8 cellular contexts compared by ENCODE assay signal in genomic region chr6:36123270-36124139, GRCh38. TPM values are rescaled to one million over a fixed set of nuclear protein-coding genes. Genes with fewer than 3 reads are reported as not detected.
DNase-seq lines count a peak whose midpoint lies in the region; ATAC-seq and TF ChIP-seq lines count a peak whose summit lies in the region.

No MANE protein-coding gene starts in this region.

- peaks cover 0 to 10% of the 10 kb centered on the region in 2 experiments; a peak in 1 of 4 replicates for H3K79me1 ChIP-seq in IMR-90 (ENCODE audit: low read depth in 1 of 2, low read length in 2 of 2)

- TF ChIP-seq CTCF in BE2C (IDR thresholded peaks at IDR 0.05; ENCODE audit: low read depth, low read length) = peak; percentile 77
- TF ChIP-seq CTCF in IMR-90 (conservative IDR thresholded peaks at IDR 0.05; ENCODE audit: low read depth, low read length) = peak; percentile 81
- peak; percentile 83 for TF ChIP-seq CTCF in Panc1 (IDR thresholded peaks at IDR 0.05)
- peak; percentile 88 for TF ChIP-seq CTCF in fibroblast of mammary gland (conservative IDR thresholded peaks at IDR 0.05; ENCODE audit: control insufficient read depth, insufficient read depth, low read depth, low read length)
- TF ChIP-seq CTCF in neural crest cell (conservative IDR thresholded peaks at IDR 0.05) = peak; percentile 63
- TF ChIP-seq CTCF in stomach (IDR thresholded peaks at IDR 0.05) = peak in 5 of 7 experiments; percentile 69 to 85 (median 79)

- H3K27ac ChIP-seq in IMR-90 (ENCODE audit: insufficient read depth, low read length) (no peak overlapping the region), Panc1 (ENCODE audit: low read length) (no peak overlapping the region), stomach (peak overlapping the region in 3 of 5 donors; percentile 3 to 14 (median 13))

- no peak overlapping the region for H3K4me3 Mint-ChIP-seq in activated T-cell treated with anti-CD3 and anti-CD28 coated beads, Interleukin-2, amount 50 U/mL, for 4 hours
- no peak overlapping the region for H3K4me3 Mint-ChIP-seq in neural crest cell

- CTCF ChIA-PET in IMR-90 (lab: Yijun Ruan, JAX) (interaction anchor here (1.0 kb wide), 1 partner anchor 217 kb away, joined by 3 read pairs; no protein-coding TSS in a partner anchor), Panc1 (lab: Charles Lee) (interaction anchor here (0.6 to 1.1 kb wide), 8 partner anchors 27 to 714 kb away, joined by 3 to 8 read pairs (median 5); no protein-coding TSS in a partner anchor)

- H3K4ac ChIP-seq in IMR-90 (ENCODE audit: low read depth, low read length) = peak overlapping the region; percentile 68; the same call in 1 of the 2 replicates

- H4K20me1 ChIP-seq in IMR-90 (ENCODE audit: insufficient read depth, low read length) = no peaks in the 10 kb centered on the region

- H3K27me3 Mint-ChIP-seq in activated T-cell treated with anti-CD3 and anti-CD28 coated beads, Interleukin-2, amount 50 U/mL, for 4 hours (ENCODE audit: low read depth) = no peaks in the 10 kb centered on the region
- peaks cover 2% of the 10 kb centered on the region for H3K27me3 Mint-ChIP-seq in neural crest cell (ENCODE audit: low read depth)

- no peak overlapping the region for H3K9ac ChIP-seq in IMR-90 (ENCODE audit: low read depth, low read length)

- H2BK120ac ChIP-seq in IMR-90 (ENCODE audit: low read depth, low read length) = peak overlapping the region; percentile 13; the same call in 1 of the 2 replicates

- 100% methylated on average over 1 of the region's 10 CpGs; no CpG with 5 or more reads in 1 of the 2 experiments for WGBS in IMR-90 (ENCODE audit: extremely low coverage in 2 of 2, insufficient read length in 1 of 2), 2 experiments
- 33 to 49% (median 35%) methylated on average over 8 to 10 of the region's 10 CpGs for WGBS in stomach, 5 donors

- H3K4me2 ChIP-seq in IMR-90 (ENCODE audit: low read depth, low read length) = no peak overlapping the region

- H3K9me3 ChIP-seq in BE2C (no peaks in the 10 kb centered on the region), IMR-90 (ENCODE audit: control insufficient read depth, insufficient read depth, low read length) (no peaks in the 10 kb centered on the region), Panc1 (ENCODE audit: control insufficient read depth, insufficient read depth, low read depth, low read length) (no peaks in the 10 kb centered on the region), stomach (no peaks in the 10 kb centered on the region)

- in situ Hi-C loops in IMR-90 (cut with MboI; ENCODE audit: low sequenced_read_pairs) = loop anchor here (5.0 kb wide), 1 partner anchor 79 kb away; no protein-coding TSS in a partner anchor
- in situ Hi-C loops in Panc1 (cut with HindIII; ENCODE audit: low pct_unique_long_range_greater_than_20kb, low sequenced_read_pairs) = no loop called here

- ATAC-seq in GM19328 (IDR thresholded peaks at IDR 0.05; ENCODE audit: unreplicated experiment) (peak; percentile 56), IMR-90 (ENCODE audit: low read depth) (peak; percentile 83), Panc1 (peak; percentile 90)
- peak; percentile 72 to 76 for ATAC-seq in activated T-cell treated with anti-CD3 and anti-CD28 coated beads, Interleukin-2, amount 50 U/mL, for 4 hours

- peak overlapping the region; percentile 24; the same call in 2 of the 3 replicates for H2BK15ac ChIP-seq in IMR-90 (ENCODE audit: low read depth, low read length)

- no peak overlapping the region for H3K18ac ChIP-seq in IMR-90 (ENCODE audit: low read depth, low read length)

- TF ChIP-seq POLR2A in IMR-90 (IDR thresholded peaks at IDR 0.05; ENCODE audit: low read depth, low read length) (no peak), stomach (IDR thresholded peaks at IDR 0.05) (no peak)

- no peaks in the 10 kb centered on the region for H3K36me3 Mint-ChIP-seq in activated T-cell treated with anti-CD3 and anti-CD28 coated beads, Interleukin-2, amount 50 U/mL, for 4 hours (ENCODE audit: insufficient read depth)
- H3K36me3 Mint-ChIP-seq in neural crest cell (ENCODE audit: low read depth) = no peaks in the 10 kb centered on the region

- no peaks in the 10 kb centered on the region for H3K9me3 Mint-ChIP-seq in activated T-cell treated with anti-CD3 and anti-CD28 coated beads, Interleukin-2, amount 50 U/mL, for 4 hours
- H3K9me3 Mint-ChIP-seq in neural crest cell = no peaks in the 10 kb centered on the region

- peak overlapping the region; percentile 77 for H2AFZ ChIP-seq in IMR-90 (replicated peaks; ENCODE audit: low read length, poor library complexity)

- peak overlapping the region in 1 of 2 experiments; percentile 41; a peak in 1 of 4 replicates for H4K8ac ChIP-seq in IMR-90 (ENCODE audit: low read depth in 2 of 2, low read length in 2 of 2)

- no peak for TF ChIP-seq EP300 in stomach (IDR thresholded peaks at IDR 0.05)

- H3K36me3 ChIP-seq in BE2C (no peaks in the 10 kb centered on the region), IMR-90 (ENCODE audit: control insufficient read depth, insufficient read depth, low read length) (no peaks in the 10 kb centered on the region), Panc1 (ENCODE audit: control insufficient read depth, insufficient read depth, low read length) (no peaks in the 10 kb centered on the region), stomach (no peaks in the 10 kb centered on the region)

- H2AK5ac ChIP-seq in IMR-90 (ENCODE audit: low read depth, low read length) = peak overlapping the region; percentile 63; the same call in 1 of the 2 replicates

- BruUV-seq in IMR-90 (replicated peaks; lab: Mats Ljungman, UMichigan) = no TSS peak
- BruUV-seq in Panc1 (replicated peaks; lab: Mats Ljungman, UMichigan) = no TSS peak

- intact Hi-C loops in IMR-90 (cut with micrococcal nuclease) (loop anchor here (1.0 to 2.0 kb wide), 2 partner anchors 73 to 237 kb away; partner anchors contain the start of gene BRPF3), Panc1 (cut with micrococcal nuclease; ENCODE audit: unreplicated experiment) (loop anchor here (5.0 kb wide), 2 partner anchors 74 to 234 kb away; partner anchors contain the start of gene BRPF3), stomach (cut with DNase I; ENCODE audit: low total_unique reads) (no loop called here)

- peaks cover 27% of the 10 kb centered on the region for H3K9me1 ChIP-seq in IMR-90 (ENCODE audit: insufficient read depth, low read length)

- H3K27me3 ChIP-seq in BE2C (no peaks in the 10 kb centered on the region), IMR-90 (ENCODE audit: control insufficient read depth, insufficient read depth, low read length) (no peaks in the 10 kb centered on the region), Panc1 (ENCODE audit: control insufficient read depth, insufficient read depth, low read length) (no peaks in the 10 kb centered on the region), stomach (no peaks in the 10 kb centered on the region)

- DNase-seq in BE2C (peak; percentile 82), IMR-90 (peak; percentile 69), Panc1 (ENCODE audit: low read depth, low spot score) (peak; percentile 36), fibroblast of mammary gland (ENCODE audit: low read depth) (peak; percentile 80), neural crest cell (ENCODE audit: low read depth, low spot score) (peak; percentile 84), stomach (peak; percentile 86)
- DNase-seq in activated T-cell treated with anti-CD3 and anti-CD28 coated beads, Interleukin-2, amount 50 U/mL, for 4 hours = peak; percentile 87

- TF ChIP-seq RAD21 in IMR-90 (IDR thresholded peaks at IDR 0.05; ENCODE audit: low read length) = peak; percentile 78

- no peak overlapping the region; the same call in 1 of the 2 replicates for H4K91ac ChIP-seq in IMR-90 (ENCODE audit: insufficient read depth, low read depth, low read length)

- 0 out of 2 replicates have a peak overlapping the region, but pooled peaks have one; percentile 20 for H3K23ac ChIP-seq in IMR-90 (ENCODE audit: low read depth, low read length)

- H3K4me3 ChIP-seq in BE2C (ENCODE audit: low read depth, low read length) (no peak overlapping the region), IMR-90 (ENCODE audit: insufficient read depth, low read depth, low read length) (no peak overlapping the region), Panc1 (ENCODE audit: low read depth in 2 of 2, low read length in 2 of 2) (no peak overlapping the region), fibroblast of mammary gland (ENCODE audit: control insufficient read depth, low read depth, low read length) (no peak overlapping the region), stomach (peak overlapping the region in 2 of 4 donors; percentile 17 to 29)

- peak overlapping the region; percentile 75 for H2AK9ac ChIP-seq in IMR-90 (replicated peaks; ENCODE audit: low read depth, low read length, poor library complexity)

- no peak overlapping the region for H2BK5ac ChIP-seq in IMR-90 (ENCODE audit: low read depth, low read length, poor library complexity, severe bottlenecking)

- dilution Hi-C loops in IMR-90 (cut with HindIII; ENCODE audit: low sequenced_read_pairs, unreplicated experiment) = no loop called here

- H3K4me1 Mint-ChIP-seq in activated T-cell treated with anti-CD3 and anti-CD28 coated beads, Interleukin-2, amount 50 U/mL, for 4 hours (ENCODE audit: low read depth) = peaks cover 87% of the 10 kb centered on the region
- H3K4me1 Mint-ChIP-seq in neural crest cell = peaks cover 8% of the 10 kb centered on the region

- no peak overlapping the region for H3K14ac ChIP-seq in IMR-90 (replicated peaks; ENCODE audit: low read depth, low read length)

- POLR2A ChIA-PET in IMR-90 (lab: Charles Lee; ENCODE audit: unreplicated experiment) (interaction anchor here (0.6 kb wide), 1 partner anchor 1130 kb away, joined by 8 read pairs; no protein-coding TSS in a partner anchor), Panc1 (lab: Charles Lee) (interaction anchor here (0.6 kb wide), 1 partner anchor 165 kb away, joined by 6 read pairs; no protein-coding TSS in a partner anchor)

- no peak overlapping the region for H2BK20ac ChIP-seq in IMR-90 (ENCODE audit: low read depth, low read length)

- peaks cover 5% of the 10 kb centered on the region for H3K4me1 ChIP-seq in BE2C
- peaks cover 22% of the 10 kb centered on the region for H3K4me1 ChIP-seq in IMR-90 (ENCODE audit: control insufficient read depth, insufficient read depth, low read length)
- peaks cover 8% of the 10 kb centered on the region for H3K4me1 ChIP-seq in Panc1 (ENCODE audit: control insufficient read depth, insufficient read depth, low read length)
- peaks cover 22 to 69% (median 29%) of the 10 kb centered on the region in 4 donors for H3K4me1 ChIP-seq in stomach

- H4K5ac ChIP-seq in IMR-90 (ENCODE audit: low read depth, low read length) = peak overlapping the region; percentile 57; the same call in 1 of the 2 replicates

- H3K56ac ChIP-seq in IMR-90 (ENCODE audit: extremely low read depth, insufficient read depth, low read length) = no peak overlapping the region

- peak overlapping the region; percentile 57 for H3K27ac Mint-ChIP-seq in neural crest cell (ENCODE audit: unreplicated experiment)

RNA-seq across cellular contexts. Expression of gene MAPK13, which starts 6.8 kb away (rescaled TPM):
- 9.0 TPM for polyA plus RNA-seq in BE2C (2012; ENCODE audit: insufficient read depth, insufficient read length, low read depth)
- total RNA-seq in IMR-90 (2012; rRNA removed) (1.9 and 2.0 TPM in 2 replicates), Panc1 (2021; ENCODE audit: unreplicated experiment) (2.5 TPM), neural crest cell (2.0 TPM in 2 replicates), stomach (10 to 100 TPM; 19.8 to 95.9 (median 33.0) TPM)
- polyA plus RNA-seq in IMR-90 (2012; rRNA removed) (2.8 and 2.9 TPM in 2 replicates), stomach (10 to 100 TPM; 28.7 to 57.1 (median 35.9) TPM)
- 2.3 and 2.8 TPM in 2 replicates for polyA plus RNA-seq in IMR-90 (2012; cell fraction: cytosol; rRNA removed)
- polyA plus RNA-seq in IMR-90 (2012; cell fraction: nucleus; rRNA removed; ENCODE audit: low replicate concordance) = 19.2 and 25.7 TPM in 2 replicates
- 7.1 TPM for polyA plus RNA-seq in Panc1 (2012; ENCODE audit: insufficient read length)
- total RNA-seq in activated T-cell treated with anti-CD3 and anti-CD28 coated beads, Interleukin-2, amount 50 U/mL, for 4 hours = 10 to 100 TPM; 33.8 to 61.0 (median 48.4) TPM

Comparison
In these comparisons a context has a peak if more than half of its experiments do, and no peak if none do; other contexts are left out.
1. DNase-seq: peak in every context shown above with its lines; median percentile 87 in activated T-cell treated with anti-CD3 and anti-CD28 coated beads, Interleukin-2, amount 50 U/mL, for 4 hours; 86 in stomach; 84 in neural crest cell; 82 in BE2C; 80 in fibroblast of mammary gland; 69 in IMR-90; 36 in Panc1.
2. H3K27ac ChIP-seq: peak in stomach (3 of 5); none in IMR-90 (single experiment) and Panc1 (single experiment).
3. Peak in every context shown above with its lines, with median percentiles within 50 percentile points of each other: CTCF ChIP-seq and ATAC-seq.